ENCODE assay signal across 8 cellular contexts in the genomic region with DNA sequence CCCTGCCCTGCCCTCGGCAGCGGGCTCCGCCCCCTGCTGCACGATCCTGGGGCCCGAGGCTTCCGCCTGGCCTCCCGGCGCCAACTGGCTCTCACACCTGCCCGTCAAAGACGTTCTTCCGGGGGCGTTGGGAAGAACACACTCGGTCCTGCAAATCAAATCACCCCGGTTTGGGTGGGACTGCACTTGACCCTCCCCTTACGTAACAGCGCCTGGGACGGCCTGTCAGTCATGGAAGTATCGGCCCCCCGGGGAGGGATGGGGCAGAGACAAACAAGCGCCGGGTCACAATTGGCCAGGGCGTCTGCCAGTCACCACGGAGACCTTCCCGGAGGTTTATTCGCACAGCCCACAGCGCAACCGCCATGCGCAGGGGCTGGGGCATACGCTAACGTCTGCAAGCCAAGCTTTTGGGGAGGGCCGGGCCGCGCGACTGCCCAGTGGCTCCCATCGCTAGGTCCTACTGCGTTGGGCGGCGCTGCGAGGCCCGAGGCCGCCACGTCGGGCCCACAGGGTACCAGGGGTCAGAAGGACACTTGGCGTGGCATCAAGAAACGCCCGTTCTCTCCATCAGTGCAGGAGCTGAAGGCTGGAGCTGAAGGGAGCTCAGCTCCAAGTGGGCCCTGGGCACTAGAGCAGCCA. TPM values are rescaled to one million over a fixed set of nuclear protein-coding genes. Genes with fewer than 3 reads are reported as not detected.
DNase-seq lines count a peak whose midpoint lies in the region; ATAC-seq and TF ChIP-seq lines count a peak whose summit lies in the region.

No MANE protein-coding gene starts in this region.

- H3K79me2 ChIP-seq in DND-41 (ENCODE audit: insufficient read depth, low read length): peaks cover 4% of the 10 kb centered on the region; the same call in 1 of the 2 replicates

- H3K36me3 ChIP-seq in DND-41 (ENCODE audit: insufficient read depth, low read length): no peaks in the 10 kb centered on the region
- peaks cover 8% of the 10 kb centered on the region; the same call in 1 of the 2 replicates for H3K36me3 ChIP-seq in KOPT-K1 (ENCODE audit: insufficient read depth, low read length)
- peaks cover 0 to 2% (median 0%) of the 10 kb centered on the region in 3 donors for H3K36me3 ChIP-seq in Peyer's patch
- H3K36me3 ChIP-seq in esophagus muscularis mucosa: peaks cover 2 to 16% (median 7%) of the 10 kb centered on the region in 4 donors
- H3K36me3 ChIP-seq in muscle layer of duodenum (ENCODE audit: control insufficient read depth in 1 of 2, insufficient read depth in 2 of 2, low read length in 2 of 2): peaks cover 4 to 6% of the 10 kb centered on the region in 2 donors

- H3K9ac ChIP-seq in DND-41 (ENCODE audit: low read depth, low read length): peak overlapping the region; percentile 90

- H4K20me1 ChIP-seq in DND-41 (ENCODE audit: insufficient read depth, low read length): peaks cover 6% of the 10 kb centered on the region; the same call in 1 of the 2 replicates

- peak overlapping the region; percentile 99 for H3K27ac ChIP-seq in DND-41 (ENCODE audit: low read length)
- H3K27ac ChIP-seq in KOPT-K1 (ENCODE audit: low read depth, low read length, poor library complexity, severe bottlenecking): peak overlapping the region; percentile 76
- peak overlapping the region; percentile 90 to 97 (median 95) for H3K27ac ChIP-seq in Peyer's patch
- peak overlapping the region; percentile 92 to 97 (median 96) for H3K27ac ChIP-seq in esophagus muscularis mucosa (replicated peaks in 1 of 4)
- peak overlapping the region; percentile 77 for H3K27ac ChIP-seq in muscle layer of duodenum (ENCODE audit: low read length)

- H3K9me3 ChIP-seq in DND-41 (ENCODE audit: insufficient read depth, low read length, severe bottlenecking) (no peaks in the 10 kb centered on the region), KOPT-K1 (ENCODE audit: insufficient read depth, low read length, poor library complexity, severe bottlenecking) (no peaks in the 10 kb centered on the region), Peyer's patch (no peaks in the 10 kb centered on the region), esophagus muscularis mucosa (no peaks in the 10 kb centered on the region), muscle layer of duodenum (ENCODE audit: control insufficient read depth in 1 of 2, low read length in 2 of 2) (no peaks in the 10 kb centered on the region)

- WGBS in esophagus muscularis mucosa: 7% methylated on average over 5 of the region's 46 CpGs

- peaks cover 35% of the 10 kb centered on the region for H3K4me1 ChIP-seq in DND-41 (ENCODE audit: insufficient read depth, low read length)
- H3K4me1 ChIP-seq in Peyer's patch: peaks cover 0 to 39% (median 12%) of the 10 kb centered on the region in 4 donors
- H3K4me1 ChIP-seq in esophagus muscularis mucosa: peaks cover 25 to 42% (median 35%) of the 10 kb centered on the region in 4 donors
- H3K4me1 ChIP-seq in muscle layer of duodenum (ENCODE audit: control insufficient read depth in 1 of 2, insufficient read depth in 2 of 2, low read length in 2 of 2): peaks cover 13 to 23% of the 10 kb centered on the region in 2 donors

- intact Hi-C loops in esophagus muscularis mucosa (cut with DNase I): loop anchor here (2.0 kb wide), 1 partner anchor 69 kb away; the partner anchor contains the start of gene RBL2

- TF ChIP-seq CTCF in DND-41 (IDR thresholded peaks at IDR 0.05; ENCODE audit: borderline replicate concordance, extremely low read depth, low read length, poor library complexity, severe bottlenecking) (no peak), Peyer's patch (IDR thresholded peaks at IDR 0.05) (peak in 1 of 6 experiments; percentile 9), esophagus muscularis mucosa (IDR thresholded peaks at IDR 0.05) (peak in 1 of 3 experiments; percentile 8)

- peak overlapping the region; percentile 96 for H2AFZ ChIP-seq in DND-41 (ENCODE audit: low read depth, low read length)

- no peak for TF ChIP-seq EP300 in esophagus muscularis mucosa (IDR thresholded peaks at IDR 0.05)

- peak; percentile 91 for ATAC-seq in DND-41 (ENCODE audit: insufficient read depth, low read depth)
- ATAC-seq in GM21825 (IDR thresholded peaks at IDR 0.05; ENCODE audit: unreplicated experiment): peak; percentile 95

- H3K4me3 ChIP-seq in DND-41 (ENCODE audit: low read depth in 1 of 2, low read length in 2 of 2) (peak overlapping the region; percentile 93 to 97), Peyer's patch (peak overlapping the region; percentile 80 to 99 (median 92)), esophagus muscularis mucosa (peak overlapping the region; percentile 87 to 98 (median 94)), muscle layer of duodenum (ENCODE audit: low read depth in 1 of 2, low read length in 2 of 2) (peak overlapping the region; percentile 32 to 96)

- DNase-seq in DND-41 (peak; percentile 100), Peyer's patch (peak; percentile 99 to 100 (median 99)), activated T-helper 1 cell treated with Interleukin-2 at 50 U/mL for 16 hours (ENCODE audit: low read depth) (peak; percentile 99), esophagus muscularis mucosa (ENCODE audit: extremely low spot score) (peak; percentile 100)
- peak; percentile 99 for DNase-seq in stimulated activated CD8-positive, alpha-beta memory T cell treated with anti-CD3 and anti-CD28 coated beads, Interleukin-7, amount 100 ng/mL, for 24 hours (ENCODE audit: low read depth)

- TF ChIP-seq POLR2A in Peyer's patch (IDR thresholded peaks at IDR 0.05) (peak; percentile 75 to 89), esophagus muscularis mucosa (IDR thresholded peaks at IDR 0.05; ENCODE audit: low read depth) (peak; percentile 44)

- peak overlapping the region; percentile 85 for H3K4me2 ChIP-seq in DND-41 (ENCODE audit: insufficient read depth, low read length)

- no peaks in the 10 kb centered on the region for H3K27me3 ChIP-seq in DND-41 (ENCODE audit: insufficient read depth, low read length, poor library complexity)
- no peaks in the 10 kb centered on the region for H3K27me3 ChIP-seq in Peyer's patch
- no peaks in the 10 kb centered on the region for H3K27me3 ChIP-seq in esophagus muscularis mucosa
- H3K27me3 ChIP-seq in muscle layer of duodenum (ENCODE audit: low read depth, low read length): no peaks in the 10 kb centered on the region

RNA-seq across cellular contexts. Expression of gene AKTIP, which starts 0.4 kb away (rescaled TPM):
- 10 to 100 TPM; 34.6 to 83.5 (median 43.6) TPM for total RNA-seq in Peyer's patch
- 10 to 100 TPM; 44.9 to 59.7 (median 53.9) TPM for total RNA-seq in esophagus muscularis mucosa

Comparison
In these comparisons a context has a peak if more than half of its experiments do, and no peak if none do; other contexts are left out.
1. Peak in every context shown above with its lines: DNase-seq, ATAC-seq, H3K4me3 ChIP-seq and H3K27ac ChIP-seq.